19 cellular contexts compared by ENCODE assay signal in genomic region chr11:106228996-106229395, GRCh38.
DNase-seq lines count a peak whose midpoint lies in the region; TF ChIP-seq lines count a peak whose summit lies in the region.
"Had no signal": no experiment of that assay in that cellular context is flagged by ENCODE, and none has a peak within 500 bp of the region (broad histone marks: within the 10 kb centered on the region; RNA-seq: fewer than 3 reads in every experiment).

No MANE protein-coding gene starts in this region.

- no peak overlapping the region for H2AFZ ChIP-seq in MM.1S (ENCODE audit: low read length)

- no peaks in the 10 kb centered on the region for H4K20me1 ChIP-seq in MM.1S (ENCODE audit: insufficient read depth, low read length)

- H3K79me2 ChIP-seq in MM.1S (ENCODE audit: low read length): no peaks in the 10 kb centered on the region

- H3K4me1 ChIP-seq in MM.1S (ENCODE audit: low read length): peaks cover 9% of the 10 kb centered on the region
- H3K4me1 ChIP-seq: A549 had no signal

- no peaks in the 10 kb centered on the region for H3K9me3 ChIP-seq in MM.1S (replicated peaks; ENCODE audit: insufficient read depth, low read length)
- H3K9me3 ChIP-seq: A549 had no signal

- no peak overlapping the region for H3K9ac ChIP-seq in MM.1S (ENCODE audit: low read length)
- H3K9ac ChIP-seq: KMS-11 had no signal

- DNase-seq in EH (ENCODE audit: low read depth) (peak; percentile 0), LHCN-M2 (ENCODE audit: low read depth) (peak; percentile 45), brain microvascular endothelial cell (peak; percentile 32), islet precursor cell (peak; percentile 79), HuH-7 (ENCODE audit: low spot score) (no peak), MM.1S (no peak), mucosa of gallbladder (ENCODE audit: low spot score) (no peak)
- no peak for DNase-seq in central memory CD4-positive, alpha-beta T cell
- DNase-seq: C1 segment of cervical spinal cord; GOT3; NCI-H1105; NCI-H1694 treated with DMSO at 0.1 percent for 48 hours; NCI-H2107; NCI-H345; NCI-H526; NK-92 treated with Interleukin-12 subunit alpha and Interleukin-12 subunit beta, amount 100 ng/mL, for 24 hours; SHP77 treated with DMSO at 0.1 percent for 48 hours had no signal

- in situ Hi-C loops in brain microvascular endothelial cell (cut with HindIII; ENCODE audit: low pct_ligation_motif_present, low sequenced_read_pairs): no loop called here

- no peaks in the 10 kb centered on the region for H3K27me3 ChIP-seq in brain microvascular endothelial cell (replicated peaks)
- H3K27me3 ChIP-seq in MM.1S (replicated peaks; ENCODE audit: insufficient read depth, low read length): no peaks in the 10 kb centered on the region

- no peaks in the 10 kb centered on the region for H3K9me2 ChIP-seq in MM.1S (replicated peaks; ENCODE audit: insufficient read depth, low read length)

- H3K27ac ChIP-seq in brain microvascular endothelial cell (no peak overlapping the region), MM.1S (ENCODE audit: low read length) (no peak overlapping the region)
- H3K27ac ChIP-seq: A549, KMS-11 had no signal

- H3K36me3 ChIP-seq in brain microvascular endothelial cell (replicated peaks) (no peaks in the 10 kb centered on the region), MM.1S (replicated peaks; ENCODE audit: insufficient read depth, low read length) (no peaks in the 10 kb centered on the region)

- no peak for TF ChIP-seq CTCF in brain microvascular endothelial cell (IDR thresholded peaks at IDR 0.05; ENCODE audit: low read depth, low read length, missing control alignments)
- no peak for TF ChIP-seq CTCF in MM.1S (IDR thresholded peaks at IDR 0.05; ENCODE audit: low read length)

- no peak overlapping the region for H3K4me2 ChIP-seq in MM.1S (ENCODE audit: low read depth, low read length)
- H3K4me2 ChIP-seq: A549, KMS-11 had no signal

- H3F3A ChIP-seq in MM.1S (ENCODE audit: insufficient read depth, low read length): no peaks in the 10 kb centered on the region

- H3K4me3 ChIP-seq in brain microvascular endothelial cell (ENCODE audit: low read depth, low read length) (no peak overlapping the region), MM.1S (ENCODE audit: low read length) (no peak overlapping the region)
- H3K4me3 ChIP-seq: A549 had no signal

Comparison
In these comparisons a context has a peak if more than half of its experiments do, and no peak if none do; other contexts are left out.
1. DNase-seq: peak in EH (single experiment), LHCN-M2 (single experiment), brain microvascular endothelial cell (single experiment) and islet precursor cell (single experiment); none in HuH-7 (single experiment), central memory CD4-positive, alpha-beta T cell (single experiment), MM.1S (single experiment) and mucosa of gallbladder (single experiment).